Comparison of ENCODE assay signal across 11 cellular contexts in genomic region chr21:46052703-46053651, GRCh38. TPM values are rescaled to one million over a fixed set of nuclear protein-coding genes. Genes with fewer than 3 reads are reported as not detected.
DNase-seq lines count a peak whose midpoint lies in the region; ATAC-seq and TF ChIP-seq lines count a peak whose summit lies in the region.
"Had no signal": no experiment of that assay in that cellular context is flagged by ENCODE, and none has a peak within 500 bp of the region (broad histone marks: within the 10 kb centered on the region; RNA-seq: fewer than 3 reads in every experiment).

No MANE protein-coding gene starts in this region.

- no peak overlapping the region for H3K4me3 ChIP-seq in testis
- H3K4me3 ChIP-seq: BLaER1 treated with 17β-estradiol and CSF1 and Interleukin-3, amounts not matched to agents 10 nM and 100 nM; left lung; Peyer's patch had no signal

- H3K27ac ChIP-seq in testis, result no peak overlapping the region
- H3K27ac ChIP-seq: BLaER1 treated with 17β-estradiol and CSF1 and Interleukin-3, amounts not matched to agents 10 nM and 100 nM; left lung; Peyer's patch had no signal

- H3K4me1 ChIP-seq in testis, result peaks cover 36% of the 10 kb centered on the region

- DNase-seq in activated CD8-positive, alpha-beta memory T cell treated with anti-CD3 and anti-CD28 coated beads for 24 hours, result peak; percentile 82
- DNase-seq in activated CD8-positive, alpha-beta memory T cell treated with anti-CD3 and anti-CD28 coated beads, Interleukin-2, amount 10 ng/mL, durations not matched to agents 7 days and 5 days, result no peak
- peak; percentile 72 for DNase-seq in activated naive CD8-positive, alpha-beta T cell treated with anti-CD3 and anti-CD28 coated beads, Interleukin-2, amount 50 U/mL, for 24 hours
- no peak for DNase-seq in natural killer cell treated with Interleukin-12 subunit alpha and Interleukin-12 subunit beta and Interleukin-15 and Interleukin-18, amount 100 ng/mL, for 72 hours (ENCODE audit: low spot score)
- peak; percentile 10 for DNase-seq in testis
- no peak for DNase-seq in NCI-H748 (lab: John Stamatoyannopoulos, UW; ENCODE audit: unreplicated experiment)
- no peak for DNase-seq in HT-29 (ENCODE audit: low spot score)

- H3K27me3 ChIP-seq in testis, result no peaks in the 10 kb centered on the region
- H3K27me3 ChIP-seq: Peyer's patch had no signal

- H3K9me3 Mint-ChIP-seq in activated CD8-positive, alpha-beta memory T cell treated with anti-CD3 and anti-CD28 coated beads, Interleukin-2, amount 10 ng/mL, durations not matched to agents 7 days and 5 days (ENCODE audit: low read depth), result no peaks in the 10 kb centered on the region
- no peaks in the 10 kb centered on the region for H3K9me3 Mint-ChIP-seq in activated naive CD8-positive, alpha-beta T cell treated with anti-CD3 and anti-CD28 coated beads, Interleukin-2, amount 50 U/mL, for 24 hours
- H3K9me3 Mint-ChIP-seq in natural killer cell treated with Interleukin-12 subunit alpha and Interleukin-12 subunit beta and Interleukin-15 and Interleukin-18, amount 100 ng/mL, for 72 hours, result no peaks in the 10 kb centered on the region

- H3K27ac Mint-ChIP-seq in activated CD8-positive, alpha-beta memory T cell treated with anti-CD3 and anti-CD28 coated beads, Interleukin-2, amount 10 ng/mL, durations not matched to agents 7 days and 5 days, result no peak overlapping the region
- peak overlapping the region; percentile 96 for H3K27ac Mint-ChIP-seq in activated naive CD8-positive, alpha-beta T cell treated with anti-CD3 and anti-CD28 coated beads, Interleukin-2, amount 50 U/mL, for 24 hours
- H3K27ac Mint-ChIP-seq in natural killer cell treated with Interleukin-12 subunit alpha and Interleukin-12 subunit beta and Interleukin-15 and Interleukin-18, amount 100 ng/mL, for 72 hours, result peak overlapping the region in 1 of 2 donors; percentile 21

- no peak for ATAC-seq in activated CD8-positive, alpha-beta memory T cell treated with anti-CD3 and anti-CD28 coated beads, Interleukin-2, amount 10 ng/mL, durations not matched to agents 7 days and 5 days
- peak; percentile 83 for ATAC-seq in activated naive CD8-positive, alpha-beta T cell treated with anti-CD3 and anti-CD28 coated beads, Interleukin-2, amount 50 U/mL, for 24 hours
- peak; percentile 72 to 84 for ATAC-seq in natural killer cell treated with Interleukin-12 subunit alpha and Interleukin-12 subunit beta and Interleukin-15 and Interleukin-18, amount 100 ng/mL, for 72 hours
- ATAC-seq in HG03175 (IDR thresholded peaks at IDR 0.05; ENCODE audit: unreplicated experiment), result no peak
- ATAC-seq: left lung had no signal

- H3K36me3 Mint-ChIP-seq in activated CD8-positive, alpha-beta memory T cell treated with anti-CD3 and anti-CD28 coated beads, Interleukin-2, amount 10 ng/mL, durations not matched to agents 7 days and 5 days, result no peaks in the 10 kb centered on the region
- peaks cover 2% of the 10 kb centered on the region for H3K36me3 Mint-ChIP-seq in activated naive CD8-positive, alpha-beta T cell treated with anti-CD3 and anti-CD28 coated beads, Interleukin-2, amount 50 U/mL, for 24 hours (ENCODE audit: low read depth)
- no peaks in the 10 kb centered on the region for H3K36me3 Mint-ChIP-seq in natural killer cell treated with Interleukin-12 subunit alpha and Interleukin-12 subunit beta and Interleukin-15 and Interleukin-18, amount 100 ng/mL, for 72 hours

- intact Hi-C loops in testis (cut with DNase I; ENCODE audit: low total_unique reads), result no loop called here

- H3K4me3 Mint-ChIP-seq in activated CD8-positive, alpha-beta memory T cell treated with anti-CD3 and anti-CD28 coated beads, Interleukin-2, amount 10 ng/mL, durations not matched to agents 7 days and 5 days, result no peak overlapping the region
- peak overlapping the region; percentile 65 for H3K4me3 Mint-ChIP-seq in activated naive CD8-positive, alpha-beta T cell treated with anti-CD3 and anti-CD28 coated beads, Interleukin-2, amount 50 U/mL, for 24 hours
- no peak overlapping the region for H3K4me3 Mint-ChIP-seq in natural killer cell treated with Interleukin-12 subunit alpha and Interleukin-12 subunit beta and Interleukin-15 and Interleukin-18, amount 100 ng/mL, for 72 hours

- peaks cover 10% of the 10 kb centered on the region for H3K4me1 Mint-ChIP-seq in activated CD8-positive, alpha-beta memory T cell treated with anti-CD3 and anti-CD28 coated beads, Interleukin-2, amount 10 ng/mL, durations not matched to agents 7 days and 5 days
- H3K4me1 Mint-ChIP-seq in activated naive CD8-positive, alpha-beta T cell treated with anti-CD3 and anti-CD28 coated beads, Interleukin-2, amount 50 U/mL, for 24 hours, result peaks cover 51% of the 10 kb centered on the region
- H3K4me1 Mint-ChIP-seq in natural killer cell treated with Interleukin-12 subunit alpha and Interleukin-12 subunit beta and Interleukin-15 and Interleukin-18, amount 100 ng/mL, for 72 hours (ENCODE audit: low read depth in 2 of 2), result peaks cover 0 to 9% of the 10 kb centered on the region in 2 donors

- 79 to 87% methylated on average over 13 to 31 of the region's 31 CpGs for WGBS in testis, 2 donors

- CTCF ChIA-PET in activated CD8-positive, alpha-beta memory T cell treated with anti-CD3 and anti-CD28 coated beads, Interleukin-2, amount 10 ng/mL, durations not matched to agents 7 days and 5 days (lab: Charles Lee), result no interaction called here

- TF ChIP-seq CTCF in testis (IDR thresholded peaks at IDR 0.05), result no peak

- no peak for TF ChIP-seq POLR2A in testis (IDR thresholded peaks at IDR 0.05)

- no peaks in the 10 kb centered on the region for H3K36me3 ChIP-seq in testis (ENCODE audit: low read depth, missing control alignments)
- H3K36me3 ChIP-seq: BLaER1 treated with 17β-estradiol and CSF1 and Interleukin-3, amounts not matched to agents 10 nM and 100 nM; left lung; Peyer's patch had no signal

- H3K9me3 ChIP-seq in testis, result no peaks in the 10 kb centered on the region
- H3K9me3 ChIP-seq: BLaER1 treated with 17β-estradiol and CSF1 and Interleukin-3, amounts not matched to agents 10 nM and 100 nM; left lung; Peyer's patch had no signal

- H3K27me3 Mint-ChIP-seq in activated CD8-positive, alpha-beta memory T cell treated with anti-CD3 and anti-CD28 coated beads, Interleukin-2, amount 10 ng/mL, durations not matched to agents 7 days and 5 days, result peaks cover 11% of the 10 kb centered on the region
- H3K27me3 Mint-ChIP-seq in activated naive CD8-positive, alpha-beta T cell treated with anti-CD3 and anti-CD28 coated beads, Interleukin-2, amount 50 U/mL, for 24 hours, result peaks cover 13% of the 10 kb centered on the region
- H3K27me3 Mint-ChIP-seq in natural killer cell treated with Interleukin-12 subunit alpha and Interleukin-12 subunit beta and Interleukin-15 and Interleukin-18, amount 100 ng/mL, for 72 hours, result peaks cover 0 to 5% of the 10 kb centered on the region in 2 donors

RNA-seq across cellular contexts. Expression of gene COL6A2, which starts 44.9 kb away (rescaled TPM):
- 10 to 100 TPM in 1 of 2 experiments, 1 to 10 TPM in 1; 5.0 to 17.9 TPM for total RNA-seq in activated CD8-positive, alpha-beta memory T cell treated with anti-CD3 and anti-CD28 coated beads, Interleukin-2, amount 10 ng/mL, durations not matched to agents 7 days and 5 days
- 1 to 10 TPM in 1 of 2 donors, under 1 TPM in 1; 0.88 to 4.2 TPM for total RNA-seq in natural killer cell treated with Interleukin-12 subunit alpha and Interleukin-12 subunit beta and Interleukin-15 and Interleukin-18, amount 100 ng/mL, for 72 hours
- 100 to 1,000 TPM; 192 to 236 TPM for total RNA-seq in testis
- polyA plus RNA-seq in testis (ENCODE audit: insufficient read depth, low read depth, low replicate concordance), result 362 TPM
- not detected in 2 replicates for total RNA-seq in HT-29 (2014; rRNA removed; shearing (Covaris generic))

Comparison
In these comparisons a context has a peak if more than half of its experiments do, and no peak if none do; other contexts are left out.
1. DNase-seq: peak in activated CD8-positive, alpha-beta memory T cell treated with anti-CD3 and anti-CD28 coated beads for 24 hours (single experiment), activated naive CD8-positive, alpha-beta T cell treated with anti-CD3 and anti-CD28 coated beads, Interleukin-2, amount 50 U/mL, for 24 hours (single experiment) and testis (single experiment); none in activated CD8-positive, alpha-beta memory T cell treated with anti-CD3 and anti-CD28 coated beads, Interleukin-2, amount 10 ng/mL, durations not matched to agents 7 days and 5 days (single experiment), natural killer cell treated with Interleukin-12 subunit alpha and Interleukin-12 subunit beta and Interleukin-15 and Interleukin-18, amount 100 ng/mL, for 72 hours (single experiment), NCI-H748 (single experiment) and HT-29 (single experiment).
2. ATAC-seq: peak in activated naive CD8-positive, alpha-beta T cell treated with anti-CD3 and anti-CD28 coated beads, Interleukin-2, amount 50 U/mL, for 24 hours (single experiment) and natural killer cell treated with Interleukin-12 subunit alpha and Interleukin-12 subunit beta and Interleukin-15 and Interleukin-18, amount 100 ng/mL, for 72 hours (2 of 2); none in activated CD8-positive, alpha-beta memory T cell treated with anti-CD3 and anti-CD28 coated beads, Interleukin-2, amount 10 ng/mL, durations not matched to agents 7 days and 5 days (single experiment) and HG03175 (single experiment).
3. RNA of gene COL6A2, which starts 44.9 kb away (total RNA-seq): 192 to 236 TPM in testis; 5.0 to 17.9 TPM in activated CD8-positive, alpha-beta memory T cell treated with anti-CD3 and anti-CD28 coated beads, Interleukin-2, amount 10 ng/mL, durations not matched to agents 7 days and 5 days, 0.88 to 4.2 TPM in natural killer cell treated with Interleukin-12 subunit alpha and Interleukin-12 subunit beta and Interleukin-15 and Interleukin-18, amount 100 ng/mL, for 72 hours and not detected in HT-29; every median in the first group is over 10 times any median in the second.